ENCODE assay signal across 9 cellular contexts in genomic region chr17:50221500-50222480, GRCh38. TPM values are rescaled to one million over a fixed set of nuclear protein-coding genes. Genes with fewer than 3 reads are reported as not detected.
DNase-seq lines count a peak whose midpoint lies in the region; ATAC-seq and TF ChIP-seq lines count a peak whose summit lies in the region.
"Had no signal": no experiment of that assay in that cellular context is flagged by ENCODE, and none has a peak within 500 bp of the region (broad histone marks: within the 10 kb centered on the region; RNA-seq: fewer than 3 reads in every experiment).

No MANE protein-coding gene starts in this region.

- POLR2A ChIA-PET in SK-N-SH (lab: Yijun Ruan, JAX): interaction anchor here (1.5 kb wide), 1 partner anchor 13 kb away, joined by 4 read pairs; no protein-coding TSS in a partner anchor

- H3K79me2 ChIP-seq in SK-N-SH (ENCODE audit: insufficient read depth): no peaks in the 10 kb centered on the region

- peak overlapping the region; percentile 44 to 100; a peak in 3 of 4 replicates for H3K27ac ChIP-seq in SK-N-SH (ENCODE audit: low read depth in 2 of 2, low read length in 1 of 2)
- peak overlapping the region in 4 of 5 donors; percentile 43 to 93 (median 70) for H3K27ac ChIP-seq in stomach

- no peak for TF ChIP-seq POLR2A in stomach (IDR thresholded peaks at IDR 0.05)

- H3K27me3 ChIP-seq in SK-N-SH (ENCODE audit: insufficient read depth) (no peaks in the 10 kb centered on the region), stomach (no peaks in the 10 kb centered on the region)

- peak overlapping the region; percentile 76 for H3K4me2 ChIP-seq in SK-N-SH

- H4K20me1 ChIP-seq in SK-N-SH (ENCODE audit: insufficient read depth): no peaks in the 10 kb centered on the region; the same call in 1 of the 2 replicates

- H3K4me3 ChIP-seq in SK-N-SH (ENCODE audit: low read depth in 2 of 2, low read length in 1 of 2) (no peak overlapping the region), stomach (no peak overlapping the region)

- H3K9me3 ChIP-seq in SK-N-SH: no peaks in the 10 kb centered on the region
- H3K9me3 ChIP-seq in stomach: peaks cover 0 to 6% (median 0%) of the 10 kb centered on the region in 4 donors

- TF ChIP-seq RAD21 in SK-N-SH (IDR thresholded peaks at IDR 0.05; ENCODE audit: low read length): no peak

- H3K4me1 ChIP-seq in SK-N-SH (ENCODE audit: control insufficient read depth in 1 of 2, insufficient read depth in 2 of 2, low read depth in 1 of 2, low read length in 1 of 2): peaks cover 7 to 53% of the 10 kb centered on the region in 2 experiments
- peaks cover 0 to 59% (median 29%) of the 10 kb centered on the region in 4 donors for H3K4me1 ChIP-seq in stomach

- 72% methylated on average over 10 of the region's 10 CpGs for WGBS in SK-N-SH (ENCODE audit: low lambda C conversion rate)
- 54 to 71% (median 64%) methylated on average over 10 of the region's 10 CpGs for WGBS in stomach, 5 donors

- peak; percentile 91 for DNase-seq in H4 (ENCODE audit: low spot score)
- DNase-seq in SK-N-SH: no peak
- peak; percentile 65 for DNase-seq in Right ventricle myocardium superior
- no peak for DNase-seq in stomach
- no peak for DNase-seq in DMS53 treated with DMSO at 0.1 percent for 48 hours (lab: John Stamatoyannopoulos, UW; ENCODE audit: unreplicated experiment)
- DNase-seq in activated effector memory CD4-positive, alpha-beta T cell treated with Interleukin-2 at 50 U/mL for 16 hours: no peak
- DNase-seq: activated CD8-positive, alpha-beta memory T cell treated with anti-CD3 and anti-CD28 coated beads, Interleukin-2, amount 50 U/mL, for 48 hours had no signal

- no peak for TF ChIP-seq CTCF in SK-N-SH (IDR thresholded peaks at IDR 0.05)
- TF ChIP-seq CTCF in stomach (IDR thresholded peaks at IDR 0.05): no peak

- peak overlapping the region; percentile 58; the same call in 1 of the 2 replicates for H2AFZ ChIP-seq in SK-N-SH (ENCODE audit: low read depth)

- ATAC-seq in Right ventricle myocardium superior (ENCODE audit: poor library complexity) (peak; percentile 63), HG03280 (IDR thresholded peaks at IDR 0.05; ENCODE audit: unreplicated experiment) (no peak), GM21390 (IDR thresholded peaks at IDR 0.05; ENCODE audit: unreplicated experiment) (no peak)

- H3F3A ChIP-seq in SK-N-SH (replicated peaks; ENCODE audit: insufficient read depth): peaks cover 58% of the 10 kb centered on the region

- CTCF ChIA-PET in SK-N-SH (lab: Yijun Ruan, JAX): interaction anchor here (1.0 to 25.6 kb wide), 5 partner anchors 10 to 665 kb away, joined by 3 to 2150 read pairs (median 11); partner anchors contain the start of genes COL1A1 and TMEM92

- peak in 1 of 2 experiments; percentile 39; a peak in 1 of 4 replicates for TF ChIP-seq EP300 in SK-N-SH (IDR thresholded peaks at IDR 0.05; ENCODE audit: borderline replicate concordance in 1 of 2, low read depth in 1 of 2, low read length in 1 of 2)
- TF ChIP-seq EP300 in stomach (IDR thresholded peaks at IDR 0.05): no peak

- peak overlapping the region; percentile 81; the same call in 1 of the 2 replicates for H3K9ac ChIP-seq in SK-N-SH

- intact Hi-C loops in Right ventricle myocardium superior (cut with DNase I) (no loop called here), stomach (cut with DNase I; ENCODE audit: low total_unique reads) (no loop called here)

- H3K36me3 ChIP-seq in SK-N-SH (replicated peaks in 1 of 2; ENCODE audit: control insufficient read depth in 1 of 2, insufficient read depth in 2 of 2, low read length in 1 of 2) (no peaks in the 10 kb centered on the region), stomach (no peaks in the 10 kb centered on the region)

- no peaks in the 10 kb centered on the region for H3K9me2 ChIP-seq in SK-N-SH

TF ChIP-seq in SK-N-SH, 30 proteins besides CTCF, POLR2A, EP300 and RAD21:
- TF ChIP-seq FOSL2 (IDR thresholded peaks at IDR 0.05; ENCODE audit: borderline replicate concordance, low read depth): peak; percentile 42; the same call in 1 of the 2 replicates
- no peak for TF ChIP-seq SIN3A (IDR thresholded peaks at IDR 0.05; ENCODE audit: borderline replicate concordance, low read depth, low read length)
- no peak for TF ChIP-seq ZBTB33 (IDR thresholded peaks at IDR 0.05; ENCODE audit: borderline replicate concordance, low read depth)
- TF ChIP-seq TCF12 (IDR thresholded peaks at IDR 0.05): peak; percentile 38; the same call in 1 of the 2 replicates
- no peak for TF ChIP-seq RXRA (IDR thresholded peaks at IDR 0.05; ENCODE audit: borderline replicate concordance, low read depth)
- no peak for TF ChIP-seq YY1 (IDR thresholded peaks at IDR 0.05; ENCODE audit: low read depth)
- TF ChIP-seq TAF1 (IDR thresholded peaks at IDR 0.05; ENCODE audit: borderline replicate concordance, low read depth, low read length): no peak
- peak; percentile 63 for TF ChIP-seq PBX3 (IDR thresholded peaks at IDR 0.05)
- no peak for TF ChIP-seq MAX (IDR thresholded peaks at IDR 0.05; ENCODE audit: low read depth)
- peak; percentile 28; the same call in 1 of the 2 replicates for TF ChIP-seq JUND (IDR thresholded peaks at IDR 0.05)
- no peak for TF ChIP-seq FOXJ3 (CRISPR knock-in tag; IDR thresholded peaks at IDR 0.05)
- TF ChIP-seq NFIC (IDR thresholded peaks at IDR 0.05; ENCODE audit: borderline replicate concordance): peak; percentile 76
- TF ChIP-seq TEAD4 (IDR thresholded peaks at IDR 0.05; ENCODE audit: borderline replicate concordance, insufficient read depth): no peak

RNA-seq across cellular contexts. Expression of gene COL1A1, which starts 20.4 kb away (rescaled TPM):
- total RNA-seq in H4 (2014; rRNA removed; shearing (Covaris generic)): 11.1 and 25.7 TPM in 2 replicates
- 265 and 1,461 TPM in 2 replicates for polyA plus RNA-seq in SK-N-SH (2012; rRNA removed)
- 757 and 1,045 TPM in 2 replicates for polyA plus RNA-seq in SK-N-SH (2012; cell fraction: cytosol; rRNA removed)
- polyA plus RNA-seq in SK-N-SH (2012; cell fraction: nucleus; rRNA removed): 2,732 and 4,628 TPM in 2 replicates
- 28.1 TPM for total RNA-seq in Right ventricle myocardium superior
- total RNA-seq in stomach: 1,000 to 10,000 TPM in 1 of 5 donors, 100 to 1,000 TPM in 3, 10 to 100 TPM in 1; 87.0 to 1,931 (median 219) TPM
- polyA plus RNA-seq in stomach: 10 to 100 TPM; 17.9 to 60.0 (median 24.9) TPM

RNA-seq across cellular contexts. Expression of gene TMEM92, which starts 52.5 kb away (rescaled TPM):
- total RNA-seq in H4 (2014; rRNA removed; shearing (Covaris generic)): 5.6 and 7.4 TPM in 2 replicates
- polyA plus RNA-seq in SK-N-SH (2012; rRNA removed): 0.28 and 0.46 TPM in 2 replicates
- polyA plus RNA-seq in SK-N-SH (2012; cell fraction: cytosol; rRNA removed): 0.06 and 0.16 TPM in 2 replicates
- polyA plus RNA-seq in SK-N-SH (2012; cell fraction: nucleus; rRNA removed): 0.15 and 0.20 TPM in 2 replicates
- not detected for total RNA-seq in Right ventricle myocardium superior
- total RNA-seq in stomach: 10 to 100 TPM in 3 of 5 donors, 1 to 10 TPM in 2; 2.7 to 24.9 (median 10.4) TPM
- polyA plus RNA-seq in stomach: 10 to 100 TPM in 2 of 3 donors, 1 to 10 TPM in 1; 9.7 to 16.3 (median 12.2) TPM

RNA-seq across cellular contexts. Expression of gene SGCA, which starts 56.0 kb away (rescaled TPM):
- 0.45 TPM in 1 of 2 replicates, not detected in the other for total RNA-seq in H4 (2014; rRNA removed; shearing (Covaris generic))
- polyA plus RNA-seq in SK-N-SH (2012; rRNA removed) (0.29 TPM in 1 of 2 replicates, not detected in the other), stomach (10 to 100 TPM in 1 of 3 donors, 1 to 10 TPM in 2; 6.0 to 24.3 (median 8.7) TPM)
- polyA plus RNA-seq in SK-N-SH (2012; cell fraction: cytosol; rRNA removed): 0.04 and 0.07 TPM in 2 replicates
- polyA plus RNA-seq in SK-N-SH (2012; cell fraction: nucleus; rRNA removed): 0.11 and 0.15 TPM in 2 replicates
- total RNA-seq in Right ventricle myocardium superior (135 TPM), stomach (10 to 100 TPM in 3 of 5 donors, 1 to 10 TPM in 2; 5.4 to 89.3 (median 21.4) TPM)

Comparison
In these comparisons a context has a peak if more than half of its experiments do, and no peak if none do; other contexts are left out.
1. DNase-seq: peak in H4 (single experiment) and Right ventricle myocardium superior (single experiment); none in SK-N-SH (single experiment), stomach (single experiment), DMS53 treated with DMSO at 0.1 percent for 48 hours (single experiment) and activated effector memory CD4-positive, alpha-beta T cell treated with Interleukin-2 at 50 U/mL for 16 hours (single experiment).